12 cellular contexts compared by ENCODE assay signal in genomic region chr6:24492475-24492874, GRCh38. TPM values are rescaled to one million over a fixed set of nuclear protein-coding genes. Genes with fewer than 3 reads are reported as not detected.
DNase-seq lines count a peak whose midpoint lies in the region; ATAC-seq and TF ChIP-seq lines count a peak whose summit lies in the region.
"Had no signal": no experiment of that assay in that cellular context is flagged by ENCODE, and none has a peak within 500 bp of the region (broad histone marks: within the 10 kb centered on the region; RNA-seq: fewer than 3 reads in every experiment).

No MANE protein-coding gene starts in this region.

- H3F3A ChIP-seq in SU-DHL-6 (ENCODE audit: insufficient read depth): peaks cover 29% of the 10 kb centered on the region

- CTCF ChIA-PET in CD4-positive, alpha-beta T cell (lab: Charles Lee): no interaction called here

- intact Hi-C loops in CD4-positive, alpha-beta T cell (cut with DNase I, micrococcal nuclease): loop anchor here in 1 of 2 experiments (10.0 kb wide), 1 partner anchor 202 kb away; no protein-coding TSS in a partner anchor

- H3K9me3 Mint-ChIP-seq in CD4-positive, alpha-beta T cell: no peaks in the 10 kb centered on the region

- peak overlapping the region; percentile 95 for H2AFZ ChIP-seq in SU-DHL-6 (ENCODE audit: low read depth, low read length, severe bottlenecking)

- H3K36me3 ChIP-seq in SU-DHL-6 (ENCODE audit: low read length): 0 out of 2 replicates have a peak, but pooled peaks cover 4% of the 10 kb centered on the region
- H3K36me3 ChIP-seq: gastroesophageal sphincter had no signal

- no peak overlapping the region for H3K4me3 ChIP-seq in SU-DHL-6 (ENCODE audit: insufficient read depth, low read length, poor library complexity, severe bottlenecking)
- H3K4me3 ChIP-seq: gastroesophageal sphincter had no signal

- H3K9me3 ChIP-seq in CD4-positive, alpha-beta T cell (ENCODE audit: control insufficient read depth, low read length): no peaks in the 10 kb centered on the region
- H3K9me3 ChIP-seq in SU-DHL-6 (ENCODE audit: insufficient read depth, low read length): 0 out of 2 replicates have a peak, but pooled peaks cover 5% of the 10 kb centered on the region
- H3K9me3 ChIP-seq: gastroesophageal sphincter had no signal

- no peaks in the 10 kb centered on the region for H3K27me3 ChIP-seq in CD4-positive, alpha-beta T cell (ENCODE audit: control insufficient read depth, insufficient read depth, low read length)
- H3K27me3 ChIP-seq in SU-DHL-6 (ENCODE audit: low read length): no peaks in the 10 kb centered on the region
- H3K27me3 ChIP-seq: gastroesophageal sphincter had no signal

- peak overlapping the region; percentile 94 for H3K4me2 ChIP-seq in SU-DHL-6 (ENCODE audit: low read depth, low read length, poor library complexity, severe bottlenecking)
- H3K4me2 ChIP-seq: KMS-11 had no signal

- H3K9me2 ChIP-seq in SU-DHL-6 (replicated peaks; ENCODE audit: insufficient read depth, low read length): no peaks in the 10 kb centered on the region

- H3K27me3 Mint-ChIP-seq in CD4-positive, alpha-beta T cell: no peaks in the 10 kb centered on the region

- H3K36me3 Mint-ChIP-seq in CD4-positive, alpha-beta T cell (ENCODE audit: low read depth): peaks cover 16% of the 10 kb centered on the region

- no peak for DNase-seq in CD4-positive, alpha-beta T cell
- DNase-seq in GM20000 (ENCODE audit: low spot score) (peak; percentile 26), iris pigment epithelial cell (ENCODE audit: low read depth) (peak; percentile 26), T1000 (lab: John Stamatoyannopoulos, UW) (no peak), NCI-H524 treated with DMSO at 0.1 percent for 48 hours (lab: John Stamatoyannopoulos, UW) (no peak)
- DNase-seq: activated naive CD4-positive, alpha-beta T cell treated with Interleukin-2 at 50 U/mL for 16 hours had no signal

- POLR2A ChIA-PET in CD4-positive, alpha-beta T cell (lab: Charles Lee): no interaction called here

- no peak for TF ChIP-seq CTCF in CD4-positive, alpha-beta T cell (IDR thresholded peaks at IDR 0.05)
- TF ChIP-seq CTCF in GM20000 (IDR thresholded peaks at IDR 0.05; ENCODE audit: extremely low read depth, missing control alignments) (no peak), SU-DHL-6 (IDR thresholded peaks at IDR 0.05; ENCODE audit: insufficient read depth, low read length, poor library complexity, severe bottlenecking) (peak; percentile 71)

- H3K4me1 Mint-ChIP-seq in CD4-positive, alpha-beta T cell (ENCODE audit: low read depth): peaks cover 30% of the 10 kb centered on the region

- H3K9ac ChIP-seq in SU-DHL-6 (ENCODE audit: low read length): no peak overlapping the region
- H3K9ac ChIP-seq: KMS-11 had no signal

- no peak overlapping the region for H3K27ac ChIP-seq in CD4-positive, alpha-beta T cell (ENCODE audit: low read depth, low read length)
- peak overlapping the region; percentile 21; the same call in 1 of the 2 replicates for H3K27ac ChIP-seq in SU-DHL-6 (ENCODE audit: low read depth, low read length)
- H3K27ac ChIP-seq: gastroesophageal sphincter, KMS-11 had no signal

- ATAC-seq in CD4-positive, alpha-beta T cell (ENCODE audit: poor library complexity): no peak
- no peak for ATAC-seq in HG02763 (IDR thresholded peaks at IDR 0.05; ENCODE audit: unreplicated experiment)
- ATAC-seq in GM21367 (IDR thresholded peaks at IDR 0.05; ENCODE audit: unreplicated experiment): no peak
- ATAC-seq: gastroesophageal sphincter had no signal

- H3K27ac Mint-ChIP-seq in CD4-positive, alpha-beta T cell: no peak overlapping the region
- H3K27ac Mint-ChIP-seq: T-helper 1 cell treated with Interleukin-12 subunit alpha and Interleukin-12 subunit beta and Interleukin-4 antibody, amounts not matched to agents 30 μg/mL and 1 μg/mL, for 36 hours had no signal

- peaks cover 11% of the 10 kb centered on the region for H3K79me2 ChIP-seq in SU-DHL-6 (ENCODE audit: insufficient read depth, low read length)

- peak overlapping the region; percentile 44 for H3K4me3 Mint-ChIP-seq in CD4-positive, alpha-beta T cell
- H3K4me3 Mint-ChIP-seq: T-helper 1 cell treated with Interleukin-12 subunit alpha and Interleukin-12 subunit beta and Interleukin-4 antibody, amounts not matched to agents 30 μg/mL and 1 μg/mL, for 36 hours had no signal

- no peaks in the 10 kb centered on the region for H4K20me1 ChIP-seq in SU-DHL-6 (ENCODE audit: low read depth, low read length)

RNA-seq across cellular contexts. Expression of gene ALDH5A1, which starts 2.3 kb away (rescaled TPM):
- total RNA-seq in CD4-positive, alpha-beta T cell: 1 to 10 TPM; 3.6 to 5.0 TPM

RNA-seq across cellular contexts. Expression of gene GPLD1, which starts 3.1 kb away (rescaled TPM):
- under 1 TPM; 0.59 to 0.66 TPM for total RNA-seq in CD4-positive, alpha-beta T cell

Comparison
In these comparisons a context has a peak if more than half of its experiments do, and no peak if none do; other contexts are left out.
1. DNase-seq: peak in GM20000 (single experiment) and iris pigment epithelial cell (single experiment); none in CD4-positive, alpha-beta T cell (0 of 10), T1000 (single experiment) and NCI-H524 treated with DMSO at 0.1 percent for 48 hours (single experiment).